ENCODE assay signal across 34 cellular contexts in genomic region chr15:23482764-23483489, GRCh38. TPM values are rescaled to one million over a fixed set of nuclear protein-coding genes. Genes with fewer than 3 reads are reported as not detected.
"Had no signal": no experiment of that assay in that cellular context is flagged by ENCODE, and none has a peak within 500 bp of the region (broad histone marks: within the 10 kb centered on the region; RNA-seq: fewer than 3 reads in every experiment).

No MANE protein-coding gene starts in this region.

- DNase-seq: activated B cell treated with CpG ODN at 0.5 μM for 24 hours; activated CD4-positive, alpha-beta memory T cell treated with anti-CD3 and anti-CD28 coated beads for 36 hours; activated CD4-positive, alpha-beta T cell treated with anti-CD3 and anti-CD28 coated beads for 4 hours; activated CD4-positive, alpha-beta T cell treated with anti-CD3 and anti-CD28 coated beads, Interleukin-2, amount 50 U/mL, for 1 hour; activated CD4-positive, CD25-positive, alpha-beta regulatory T cell treated with anti-CD3 and anti-CD28 coated beads, Interleukin-2, amount 50 U/mL, for 72 hours; activated CD8-positive, alpha-beta memory T cell treated with anti-CD3 and anti-CD28 coated beads, Interleukin-2, amount 50 U/mL, for 4 hours; activated gamma-delta T cell treated with Interleukin-2 at 50 U/mL for 16 hours; activated naive CD4-positive, alpha-beta T cell treated with anti-CD3 and anti-CD28 coated beads for 36 hours; activated T-cell treated with anti-CD3 and anti-CD28 coated beads for 4 hours; activated T-cell treated with anti-CD3 and anti-CD28 coated beads, Interleukin-2, amount 50 U/mL, for 4 hours; adrenal gland; body of pancreas; central memory CD4-positive, alpha-beta T cell; KG1; NCI-H1092 treated with DMSO at 0.1 percent for 48 hours; NCI-H1417 treated with DMSO at 0.1 percent for 48 hours; NCI-H187 treated with DMSO at 0.1 percent for 48 hours; NCI-H2081; NCI-H226; NCI-H446 treated with DMSO at 0.1 percent for 48 hours; NCI-H524 treated with DMSO at 0.1 percent for 48 hours; OCI-M1; SW 1271; T-helper 1 cell; T-helper 2 cell; T-helper 9 cell had no signal

- H3K4me3 ChIP-seq: adrenal gland, body of pancreas, breast epithelium had no signal

- H3K27ac ChIP-seq: adrenal gland, body of pancreas, breast epithelium, VCaP had no signal

- H3K27me3 ChIP-seq: body of pancreas, breast epithelium had no signal

- H3K4me1 ChIP-seq: adrenal gland, body of pancreas, breast epithelium had no signal

- H3K9me3 ChIP-seq: adrenal gland, body of pancreas, breast epithelium had no signal

- ATAC-seq: activated naive CD4-positive, alpha-beta T cell treated with anti-CD3 and anti-CD28 coated beads, Interleukin-2, amount 50 U/mL, for 72 hours; activated T-cell treated with anti-CD3 and anti-CD28 coated beads, Interleukin-2, amount 50 U/mL, for 4 hours; body of pancreas had no signal

- H3K36me3 ChIP-seq: adrenal gland, breast epithelium had no signal

RNA-seq across cellular contexts. Expression of gene GOLGA6L2, which starts 35.9 kb away (rescaled TPM):
- total RNA-seq: activated B cell treated with CpG ODN at 0.5 μM for 24 hours; activated CD4-positive, alpha-beta memory T cell treated with anti-CD3 and anti-CD28 coated beads for 36 hours; activated naive CD4-positive, alpha-beta T cell treated with anti-CD3 and anti-CD28 coated beads for 36 hours; activated naive CD4-positive, alpha-beta T cell treated with anti-CD3 and anti-CD28 coated beads, Interleukin-2, amount 50 U/mL, for 72 hours; activated T-cell treated with anti-CD3 and anti-CD28 coated beads, Interleukin-2, amount 50 U/mL, for 4 hours; activated T-helper 1 cell treated with anti-CD3 and anti-CD28 coated beads, Interleukin-12 subunit alpha, Interleukin-12 subunit beta, Interleukin-2, Interleukin-4 antibody, amounts not matched to agents 30 ng/mL and 10 ng/mL and 1 ng/mL, durations not matched to agents 14 hours and 24 hours and 36 hours; adrenal gland; astrocyte; body of pancreas; breast epithelium; cerebellum; LHCN-M2; RPMI7951 had no signal
